Comparison of ENCODE assay signal across 1 cellular context in the genomic region with DNA sequence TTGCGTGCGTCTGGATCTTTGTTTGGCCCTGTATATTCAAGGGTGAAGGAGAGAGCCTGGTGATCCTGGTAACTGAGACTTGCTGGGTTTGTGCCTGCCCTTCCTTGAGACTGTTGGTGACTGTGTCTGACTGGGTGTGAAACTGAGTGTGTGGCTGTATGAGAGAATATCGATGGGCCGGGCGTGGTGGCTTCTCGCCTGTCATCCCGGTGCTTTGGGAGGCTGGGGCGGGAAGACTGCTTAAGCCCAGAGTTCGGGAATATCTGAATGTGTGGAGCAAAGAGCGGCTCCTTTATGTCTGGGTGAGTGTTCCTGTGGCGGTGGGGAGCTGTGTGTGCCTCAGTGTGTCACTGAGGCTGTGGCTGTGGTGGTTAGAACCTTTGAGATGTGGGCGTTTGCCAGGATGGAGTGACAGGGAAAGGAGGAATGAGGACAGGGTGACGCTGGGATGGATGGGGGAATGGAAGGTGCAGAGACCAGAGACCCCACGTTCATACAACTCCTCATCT.
A peak's percentile ranks its signal among the peaks of the same experiment; 100 is the strongest.
TF ChIP-seq lines count a peak whose summit lies in the region.

No MANE protein-coding gene starts in this region.

TF ChIP-seq in HepG2, 621 proteins besides CTCF, POLR2A, EP300 and RAD21 (continues in another document):
- TF ChIP-seq, protein P1, sequence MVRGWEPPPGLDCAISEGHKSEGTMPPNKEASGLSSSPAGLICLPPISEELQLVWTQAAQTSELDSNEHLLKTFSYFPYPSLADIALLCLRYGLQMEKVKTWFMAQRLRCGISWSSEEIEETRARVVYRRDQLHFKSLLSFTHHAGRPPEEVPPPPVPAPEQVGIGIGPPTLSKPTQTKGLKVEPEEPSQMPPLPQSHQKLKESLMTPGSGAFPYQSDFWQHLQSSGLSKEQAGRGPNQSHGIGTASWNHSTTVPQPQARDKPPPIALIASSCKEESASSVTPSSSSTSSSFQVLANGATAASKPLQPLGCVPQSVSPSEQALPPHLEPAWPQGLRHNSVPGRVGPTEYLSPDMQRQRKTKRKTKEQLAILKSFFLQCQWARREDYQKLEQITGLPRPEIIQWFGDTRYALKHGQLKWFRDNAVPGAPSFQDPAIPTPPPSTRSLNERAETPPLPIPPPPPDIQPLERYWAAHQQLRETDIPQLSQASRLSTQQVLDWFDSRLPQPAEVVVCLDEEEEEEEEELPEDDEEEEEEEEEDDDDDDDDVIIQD (CRISPR knock-in tag; IDR thresholded peaks at IDR 0.05; ENCODE audit: low read depth) = no peak
- no peak for TF ChIP-seq TRIM24 (CRISPR knock-in tag; IDR thresholded peaks at IDR 0.05)
- no peak for TF ChIP-seq ZNF660 (CRISPR knock-in tag; IDR thresholded peaks at IDR 0.05; ENCODE audit: borderline replicate concordance, low read depth)
- TF ChIP-seq ZNF761 (CRISPR knock-in tag; conservative IDR thresholded peaks at IDR 0.05) = no peak
- 0 out of 2 replicates have a peak, but pooled peaks have one; percentile 30 for TF ChIP-seq ZNF343 (CRISPR knock-in tag; IDR thresholded peaks at IDR 0.05)
- TF ChIP-seq, protein P2, sequence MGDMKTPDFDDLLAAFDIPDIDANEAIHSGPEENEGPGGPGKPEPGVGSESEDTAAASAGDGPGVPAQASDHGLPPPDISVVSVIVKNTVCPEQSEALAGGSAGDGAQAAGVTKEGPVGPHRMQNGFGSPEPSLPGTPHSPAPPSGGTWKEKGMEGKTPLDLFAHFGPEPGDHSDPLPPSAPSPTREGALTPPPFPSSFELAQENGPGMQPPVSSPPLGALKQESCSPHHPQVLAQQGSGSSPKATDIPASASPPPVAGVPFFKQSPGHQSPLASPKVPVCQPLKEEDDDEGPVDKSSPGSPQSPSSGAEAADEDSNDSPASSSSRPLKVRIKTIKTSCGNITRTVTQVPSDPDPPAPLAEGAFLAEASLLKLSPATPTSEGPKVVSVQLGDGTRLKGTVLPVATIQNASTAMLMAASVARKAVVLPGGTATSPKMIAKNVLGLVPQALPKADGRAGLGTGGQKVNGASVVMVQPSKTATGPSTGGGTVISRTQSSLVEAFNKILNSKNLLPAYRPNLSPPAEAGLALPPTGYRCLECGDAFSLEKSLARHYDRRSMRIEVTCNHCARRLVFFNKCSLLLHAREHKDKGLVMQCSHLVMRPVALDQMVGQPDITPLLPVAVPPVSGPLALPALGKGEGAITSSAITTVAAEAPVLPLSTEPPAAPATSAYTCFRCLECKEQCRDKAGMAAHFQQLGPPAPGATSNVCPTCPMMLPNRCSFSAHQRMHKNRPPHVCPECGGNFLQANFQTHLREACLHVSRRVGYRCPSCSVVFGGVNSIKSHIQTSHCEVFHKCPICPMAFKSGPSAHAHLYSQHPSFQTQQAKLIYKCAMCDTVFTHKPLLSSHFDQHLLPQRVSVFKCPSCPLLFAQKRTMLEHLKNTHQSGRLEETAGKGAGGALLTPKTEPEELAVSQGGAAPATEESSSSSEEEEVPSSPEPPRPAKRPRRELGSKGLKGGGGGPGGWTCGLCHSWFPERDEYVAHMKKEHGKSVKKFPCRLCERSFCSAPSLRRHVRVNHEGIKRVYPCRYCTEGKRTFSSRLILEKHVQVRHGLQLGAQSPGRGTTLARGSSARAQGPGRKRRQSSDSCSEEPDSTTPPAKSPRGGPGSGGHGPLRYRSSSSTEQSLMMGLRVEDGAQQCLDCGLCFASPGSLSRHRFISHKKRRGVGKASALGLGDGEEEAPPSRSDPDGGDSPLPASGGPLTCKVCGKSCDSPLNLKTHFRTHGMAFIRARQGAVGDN (CRISPR knock-in tag; IDR thresholded peaks at IDR 0.05) = peak; percentile 19; the same call in 1 of the 2 replicates
- no peak for TF ChIP-seq ZNF891 (CRISPR knock-in tag; IDR thresholded peaks at IDR 0.05)
- TF ChIP-seq, protein P3, sequence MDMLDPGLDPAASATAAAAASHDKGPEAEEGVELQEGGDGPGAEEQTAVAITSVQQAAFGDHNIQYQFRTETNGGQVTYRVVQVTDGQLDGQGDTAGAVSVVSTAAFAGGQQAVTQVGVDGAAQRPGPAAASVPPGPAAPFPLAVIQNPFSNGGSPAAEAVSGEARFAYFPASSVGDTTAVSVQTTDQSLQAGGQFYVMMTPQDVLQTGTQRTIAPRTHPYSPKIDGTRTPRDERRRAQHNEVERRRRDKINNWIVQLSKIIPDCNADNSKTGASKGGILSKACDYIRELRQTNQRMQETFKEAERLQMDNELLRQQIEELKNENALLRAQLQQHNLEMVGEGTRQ (IDR thresholded peaks at IDR 0.05; ENCODE audit: low read depth, low read length) = no peak
- TF ChIP-seq, protein P3 (CRISPR knock-in tag; IDR thresholded peaks at IDR 0.05; ENCODE audit: borderline replicate concordance) = no peak
- TF ChIP-seq, protein P4, sequence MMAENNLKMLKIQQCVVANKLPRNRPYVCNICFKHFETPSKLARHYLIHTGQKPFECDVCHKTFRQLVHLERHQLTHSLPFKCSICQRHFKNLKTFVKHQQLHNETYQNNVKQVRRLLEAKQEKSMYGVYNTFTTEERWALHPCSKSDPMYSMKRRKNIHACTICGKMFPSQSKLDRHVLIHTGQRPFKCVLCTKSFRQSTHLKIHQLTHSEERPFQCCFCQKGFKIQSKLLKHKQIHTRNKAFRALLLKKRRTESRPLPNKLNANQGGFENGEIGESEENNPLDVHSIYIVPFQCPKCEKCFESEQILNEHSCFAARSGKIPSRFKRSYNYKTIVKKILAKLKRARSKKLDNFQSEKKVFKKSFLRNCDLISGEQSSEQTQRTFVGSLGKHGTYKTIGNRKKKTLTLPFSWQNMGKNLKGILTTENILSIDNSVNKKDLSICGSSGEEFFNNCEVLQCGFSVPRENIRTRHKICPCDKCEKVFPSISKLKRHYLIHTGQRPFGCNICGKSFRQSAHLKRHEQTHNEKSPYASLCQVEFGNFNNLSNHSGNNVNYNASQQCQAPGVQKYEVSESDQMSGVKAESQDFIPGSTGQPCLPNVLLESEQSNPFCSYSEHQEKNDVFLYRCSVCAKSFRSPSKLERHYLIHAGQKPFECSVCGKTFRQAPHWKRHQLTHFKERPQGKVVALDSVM (CRISPR knock-in tag; IDR thresholded peaks at IDR 0.05) = no peak
- TF ChIP-seq, protein P5, sequence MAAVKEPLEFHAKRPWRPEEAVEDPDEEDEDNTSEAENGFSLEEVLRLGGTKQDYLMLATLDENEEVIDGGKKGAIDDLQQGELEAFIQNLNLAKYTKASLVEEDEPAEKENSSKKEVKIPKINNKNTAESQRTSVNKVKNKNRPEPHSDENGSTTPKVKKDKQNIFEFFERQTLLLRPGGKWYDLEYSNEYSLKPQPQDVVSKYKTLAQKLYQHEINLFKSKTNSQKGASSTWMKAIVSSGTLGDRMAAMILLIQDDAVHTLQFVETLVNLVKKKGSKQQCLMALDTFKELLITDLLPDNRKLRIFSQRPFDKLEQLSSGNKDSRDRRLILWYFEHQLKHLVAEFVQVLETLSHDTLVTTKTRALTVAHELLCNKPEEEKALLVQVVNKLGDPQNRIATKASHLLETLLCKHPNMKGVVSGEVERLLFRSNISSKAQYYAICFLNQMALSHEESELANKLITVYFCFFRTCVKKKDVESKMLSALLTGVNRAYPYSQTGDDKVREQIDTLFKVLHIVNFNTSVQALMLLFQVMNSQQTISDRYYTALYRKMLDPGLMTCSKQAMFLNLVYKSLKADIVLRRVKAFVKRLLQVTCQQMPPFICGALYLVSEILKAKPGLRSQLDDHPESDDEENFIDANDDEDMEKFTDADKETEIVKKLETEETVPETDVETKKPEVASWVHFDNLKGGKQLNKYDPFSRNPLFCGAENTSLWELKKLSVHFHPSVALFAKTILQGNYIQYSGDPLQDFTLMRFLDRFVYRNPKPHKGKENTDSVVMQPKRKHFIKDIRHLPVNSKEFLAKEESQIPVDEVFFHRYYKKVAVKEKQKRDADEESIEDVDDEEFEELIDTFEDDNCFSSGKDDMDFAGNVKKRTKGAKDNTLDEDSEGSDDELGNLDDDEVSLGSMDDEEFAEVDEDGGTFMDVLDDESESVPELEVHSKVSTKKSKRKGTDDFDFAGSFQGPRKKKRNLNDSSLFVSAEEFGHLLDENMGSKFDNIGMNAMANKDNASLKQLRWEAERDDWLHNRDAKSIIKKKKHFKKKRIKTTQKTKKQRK (IDR thresholded peaks at IDR 0.05; ENCODE audit: low read length) = no peak
- TF ChIP-seq SAP130 (CRISPR knock-in tag; IDR thresholded peaks at IDR 0.05; ENCODE audit: low read depth) = 0 out of 2 replicates have a peak, but pooled peaks have one; percentile 5
- TF ChIP-seq ZNF781 (CRISPR knock-in tag; IDR thresholded peaks at IDR 0.05; ENCODE audit: borderline replicate concordance, not compliant biosample characterization) = no peak
- no peak for TF ChIP-seq DNMT1 (CRISPR knock-in tag; IDR thresholded peaks at IDR 0.05)
- TF ChIP-seq TAF15 (IDR thresholded peaks at IDR 0.05; ENCODE audit: low read depth, low read length, poor library complexity, severe bottlenecking) = no peak
- no peak for TF ChIP-seq ZBTB21 (CRISPR knock-in tag; IDR thresholded peaks at IDR 0.05)
- no peak for TF ChIP-seq ZNF674 (CRISPR knock-in tag; IDR thresholded peaks at IDR 0.05; ENCODE audit: low read depth)
- no peak for TF ChIP-seq CREB1 (IDR thresholded peaks at IDR 0.05)
- TF ChIP-seq CREB1 (CRISPR knock-in tag; IDR thresholded peaks at IDR 0.05) = no peak
- TF ChIP-seq TCF7 (IDR thresholded peaks at IDR 0.05; ENCODE audit: low read depth) = 0 out of 2 replicates have a peak, but pooled peaks have one; percentile 15
- 0 out of 2 replicates have a peak, but pooled peaks have one; percentile 32 for TF ChIP-seq ZSCAN29 (CRISPR knock-in tag; conservative IDR thresholded peaks at IDR 0.05)
- TF ChIP-seq, protein P6, sequence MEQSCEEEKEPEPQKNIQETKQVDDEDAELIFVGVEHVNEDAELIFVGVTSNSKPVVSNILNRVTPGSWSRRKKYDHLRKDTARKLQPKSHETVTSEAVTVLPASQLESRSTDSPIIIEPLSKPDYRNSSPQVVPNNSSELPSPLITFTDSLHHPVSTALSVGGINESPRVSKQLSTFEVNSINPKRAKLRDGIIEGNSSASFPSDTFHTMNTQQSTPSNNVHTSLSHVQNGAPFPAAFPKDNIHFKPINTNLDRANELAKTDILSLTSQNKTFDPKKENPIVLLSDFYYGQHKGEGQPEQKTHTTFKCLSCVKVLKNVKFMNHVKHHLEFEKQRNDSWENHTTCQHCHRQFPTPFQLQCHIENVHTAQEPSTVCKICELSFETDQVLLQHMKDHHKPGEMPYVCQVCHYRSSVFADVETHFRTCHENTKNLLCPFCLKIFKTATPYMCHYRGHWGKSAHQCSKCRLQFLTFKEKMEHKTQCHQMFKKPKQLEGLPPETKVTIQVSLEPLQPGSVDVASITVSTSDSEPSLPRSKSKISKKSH (CRISPR knock-in tag; IDR thresholded peaks at IDR 0.05; ENCODE audit: borderline replicate concordance) = 0 out of 2 replicates have a peak, but pooled peaks have one; percentile 17
- 0 out of 2 replicates have a peak, but pooled peaks have one; percentile 32 for TF ChIP-seq ZNF556 (CRISPR knock-in tag; IDR thresholded peaks at IDR 0.05; ENCODE audit: borderline replicate concordance)
- TF ChIP-seq DPF2 (CRISPR knock-in tag; IDR thresholded peaks at IDR 0.05; ENCODE audit: borderline replicate concordance, low read depth) = 0 out of 2 replicates have a peak, but pooled peaks have one; percentile 29
- no peak for TF ChIP-seq ZBTB1 (CRISPR knock-in tag; IDR thresholded peaks at IDR 0.05; ENCODE audit: borderline replicate concordance)
- no peak for TF ChIP-seq RBAK (CRISPR knock-in tag; IDR thresholded peaks at IDR 0.05)
- TF ChIP-seq ZNF225 (CRISPR knock-in tag; IDR thresholded peaks at IDR 0.05) = no peak
- TF ChIP-seq NFIC (IDR thresholded peaks at IDR 0.05; ENCODE audit: low read length) = no peak
- no peak for TF ChIP-seq ZNF737 (CRISPR knock-in tag; IDR thresholded peaks at IDR 0.05; ENCODE audit: borderline replicate concordance)
- TF ChIP-seq SMARCE1 (IDR thresholded peaks at IDR 0.05; ENCODE audit: borderline replicate concordance) = no peak
- TF ChIP-seq EEA1 (CRISPR knock-in tag; IDR thresholded peaks at IDR 0.05; ENCODE audit: borderline replicate concordance) = no peak
- no peak for TF ChIP-seq ZIK1 (CRISPR knock-in tag; IDR thresholded peaks at IDR 0.05; ENCODE audit: borderline replicate concordance, low read depth)
- TF ChIP-seq, protein P7, sequence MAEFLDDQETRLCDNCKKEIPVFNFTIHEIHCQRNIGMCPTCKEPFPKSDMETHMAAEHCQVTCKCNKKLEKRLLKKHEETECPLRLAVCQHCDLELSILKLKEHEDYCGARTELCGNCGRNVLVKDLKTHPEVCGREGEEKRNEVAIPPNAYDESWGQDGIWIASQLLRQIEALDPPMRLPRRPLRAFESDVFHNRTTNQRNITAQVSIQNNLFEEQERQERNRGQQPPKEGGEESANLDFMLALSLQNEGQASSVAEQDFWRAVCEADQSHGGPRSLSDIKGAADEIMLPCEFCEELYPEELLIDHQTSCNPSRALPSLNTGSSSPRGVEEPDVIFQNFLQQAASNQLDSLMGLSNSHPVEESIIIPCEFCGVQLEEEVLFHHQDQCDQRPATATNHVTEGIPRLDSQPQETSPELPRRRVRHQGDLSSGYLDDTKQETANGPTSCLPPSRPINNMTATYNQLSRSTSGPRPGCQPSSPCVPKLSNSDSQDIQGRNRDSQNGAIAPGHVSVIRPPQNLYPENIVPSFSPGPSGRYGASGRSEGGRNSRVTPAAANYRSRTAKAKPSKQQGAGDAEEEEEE (CRISPR knock-in tag; IDR thresholded peaks at IDR 0.05; ENCODE audit: borderline replicate concordance) = no peak
- no peak for TF ChIP-seq ZNF605 (CRISPR knock-in tag; IDR thresholded peaks at IDR 0.05)
- TF ChIP-seq, protein P8, sequence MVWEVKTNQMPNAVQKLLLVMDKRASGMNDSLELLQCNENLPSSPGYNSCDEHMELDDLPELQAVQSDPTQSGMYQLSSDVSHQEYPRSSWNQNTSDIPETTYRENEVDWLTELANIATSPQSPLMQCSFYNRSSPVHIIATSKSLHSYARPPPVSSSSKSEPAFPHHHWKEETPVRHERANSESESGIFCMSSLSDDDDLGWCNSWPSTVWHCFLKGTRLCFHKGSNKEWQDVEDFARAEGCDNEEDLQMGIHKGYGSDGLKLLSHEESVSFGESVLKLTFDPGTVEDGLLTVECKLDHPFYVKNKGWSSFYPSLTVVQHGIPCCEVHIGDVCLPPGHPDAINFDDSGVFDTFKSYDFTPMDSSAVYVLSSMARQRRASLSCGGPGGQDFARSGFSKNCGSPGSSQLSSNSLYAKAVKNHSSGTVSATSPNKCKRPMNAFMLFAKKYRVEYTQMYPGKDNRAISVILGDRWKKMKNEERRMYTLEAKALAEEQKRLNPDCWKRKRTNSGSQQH (CRISPR knock-in tag; IDR thresholded peaks at IDR 0.05; ENCODE audit: low read depth) = no peak
- TF ChIP-seq, protein P9, sequence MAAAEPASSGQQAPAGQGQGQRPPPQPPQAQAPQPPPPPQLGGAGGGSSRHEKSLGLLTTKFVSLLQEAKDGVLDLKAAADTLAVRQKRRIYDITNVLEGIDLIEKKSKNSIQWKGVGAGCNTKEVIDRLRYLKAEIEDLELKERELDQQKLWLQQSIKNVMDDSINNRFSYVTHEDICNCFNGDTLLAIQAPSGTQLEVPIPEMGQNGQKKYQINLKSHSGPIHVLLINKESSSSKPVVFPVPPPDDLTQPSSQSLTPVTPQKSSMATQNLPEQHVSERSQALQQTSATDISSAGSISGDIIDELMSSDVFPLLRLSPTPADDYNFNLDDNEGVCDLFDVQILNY (CRISPR knock-in tag; conservative IDR thresholded peaks at IDR 0.05) = no peak
- no peak for TF ChIP-seq MTF1 (CRISPR knock-in tag; IDR thresholded peaks at IDR 0.05)
- TF ChIP-seq MTA1 (CRISPR knock-in tag; IDR thresholded peaks at IDR 0.05; ENCODE audit: borderline replicate concordance) = no peak
- 0 out of 2 replicates have a peak, but pooled peaks have one; percentile 25 for TF ChIP-seq ZBTB7A (CRISPR knock-in tag; IDR thresholded peaks at IDR 0.05)
- no peak for TF ChIP-seq ZNF34 (CRISPR knock-in tag; IDR thresholded peaks at IDR 0.05; ENCODE audit: borderline replicate concordance)
